In the genomic region with DNA sequence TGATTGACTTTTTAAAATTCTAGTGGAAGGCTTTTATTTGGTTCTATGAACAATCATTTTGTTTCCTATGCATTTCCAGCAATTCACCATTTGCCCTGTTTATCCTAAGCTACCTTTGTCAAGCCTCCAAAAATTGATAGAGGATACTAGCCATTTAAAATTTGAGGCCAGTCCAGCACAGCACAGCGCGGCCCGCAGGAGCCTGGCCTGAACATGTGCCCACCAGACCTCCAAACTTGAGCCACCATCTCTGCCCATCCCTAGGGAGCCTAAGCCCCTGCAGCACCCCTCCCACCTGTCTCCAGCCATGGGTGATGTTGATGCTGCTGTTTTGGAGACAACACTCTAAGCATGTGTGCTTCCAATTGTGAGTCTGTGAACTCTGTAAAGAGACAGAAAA, we compare ENCODE assay signal across 23 cellular contexts. TPM values are rescaled to one million over a fixed set of nuclear protein-coding genes. Genes with fewer than 3 reads are reported as not detected.
DNase-seq lines count a peak whose midpoint lies in the region; ATAC-seq and TF ChIP-seq lines count a peak whose summit lies in the region.
"Had no signal": no experiment of that assay in that cellular context is flagged by ENCODE, and none has a peak within 500 bp of the region (broad histone marks: within the 10 kb centered on the region; RNA-seq: fewer than 3 reads in every experiment).

No MANE protein-coding gene starts in this region.

- H3K4me1 ChIP-seq in endodermal cell (ENCODE audit: control insufficient read depth, insufficient read depth, low read length) (no peaks in the 10 kb centered on the region), neuronal stem cell (ENCODE audit: control insufficient read depth in 2 of 2, insufficient read depth in 1 of 2, low read depth in 1 of 2, low read length in 2 of 2) (no peaks in the 10 kb centered on the region), left lung (no peaks in the 10 kb centered on the region)
- H3K4me1 ChIP-seq: BE2C, BLaER1 had no signal

- DNase-seq in endodermal cell, result no peak
- no peak for DNase-seq in neuronal stem cell (ENCODE audit: low spot score)
- DNase-seq in left lung, result no peak
- DNase-seq in activated CD4-positive, alpha-beta T cell treated with anti-CD3 and anti-CD28 coated beads, Interleukin-2, amount 10 ng/mL, durations not matched to agents 7 days and 5 days, result no peak
- DNase-seq: 8988T; ACHN; BE2C; C1 segment of cervical spinal cord; CD4-positive, alpha-beta memory T cell; CD4-positive, CD25-positive, alpha-beta regulatory T cell; CD8-positive, alpha-beta memory T cell; COR-L47; DMS 273 treated with DMSO at 0.1 percent for 48 hours; DMS153; DMS53; DMS79; DND-41; EL; GDM1 had no signal

- H3K27me3 ChIP-seq in endodermal cell (ENCODE audit: control insufficient read depth, insufficient read depth, low read length, poor library complexity, severe bottlenecking) (no peaks in the 10 kb centered on the region), neuronal stem cell (ENCODE audit: control insufficient read depth in 3 of 3, insufficient read depth in 3 of 3, low read depth in 1 of 3, low read length in 3 of 3) (peaks cover 0 to 2% (median 0%) of the 10 kb centered on the region in 3 experiments), left lung (peaks cover 0 to 6% of the 10 kb centered on the region in 2 donors)
- H3K27me3 ChIP-seq: BE2C, BLaER1 had no signal

- H3K4me3 Mint-ChIP-seq in endodermal cell, result no peak overlapping the region
- no peak overlapping the region for H3K4me3 Mint-ChIP-seq in activated CD4-positive, alpha-beta T cell treated with anti-CD3 and anti-CD28 coated beads, Interleukin-2, amount 10 ng/mL, durations not matched to agents 7 days and 5 days
- H3K4me3 Mint-ChIP-seq: CD14-positive monocyte; CD4-positive, alpha-beta memory T cell; CD4-positive, CD25-positive, alpha-beta regulatory T cell; CD8-positive, alpha-beta memory T cell had no signal

- no peak overlapping the region for H3K4me2 ChIP-seq in neuronal stem cell (ENCODE audit: insufficient read depth, low read length, poor library complexity, severe bottlenecking)
- H3K4me2 ChIP-seq: BLaER1 had no signal

- H3K9me3 ChIP-seq in endodermal cell (ENCODE audit: control insufficient read depth, low read length) (peaks cover 54% of the 10 kb centered on the region), neuronal stem cell (replicated peaks in 1 of 2; ENCODE audit: control insufficient read depth in 2 of 2, insufficient read depth in 1 of 2, low read depth in 1 of 2, low read length in 2 of 2) (peaks cover 13 to 21% of the 10 kb centered on the region in 2 donors), left lung (peaks cover 0 to 49% of the 10 kb centered on the region in 2 donors)

- CTCF ChIA-PET in activated CD4-positive, alpha-beta T cell treated with anti-CD3 and anti-CD28 coated beads, Interleukin-2, amount 10 ng/mL, durations not matched to agents 7 days and 5 days (lab: Charles Lee), result no interaction called here

- H3K4me3 ChIP-seq in endodermal cell (ENCODE audit: low read length) (peak overlapping the region; percentile 20), neuronal stem cell (ENCODE audit: low read length in 2 of 2) (peak overlapping the region in 1 of 2 donors; percentile 1), left lung (no peak overlapping the region)
- H3K4me3 ChIP-seq: BLaER1, GM12878 had no signal

- no peak overlapping the region for H3K4ac ChIP-seq in neuronal stem cell (ENCODE audit: low read length)

- no peak overlapping the region for H4K91ac ChIP-seq in neuronal stem cell (ENCODE audit: low read depth, low read length, poor library complexity)

- peaks cover 10% of the 10 kb centered on the region for H3K27me3 Mint-ChIP-seq in endodermal cell (ENCODE audit: insufficient read depth)
- H3K27me3 Mint-ChIP-seq in activated CD4-positive, alpha-beta T cell treated with anti-CD3 and anti-CD28 coated beads, Interleukin-2, amount 10 ng/mL, durations not matched to agents 7 days and 5 days, result peaks cover 20% of the 10 kb centered on the region

- H3K36me3 Mint-ChIP-seq in endodermal cell (ENCODE audit: low read depth), result peaks cover 5% of the 10 kb centered on the region
- peaks cover 2% of the 10 kb centered on the region for H3K36me3 Mint-ChIP-seq in activated CD4-positive, alpha-beta T cell treated with anti-CD3 and anti-CD28 coated beads, Interleukin-2, amount 10 ng/mL, durations not matched to agents 7 days and 5 days (ENCODE audit: low read depth)

- H3K23ac ChIP-seq in neuronal stem cell (ENCODE audit: low read depth, low read length, poor library complexity), result no peak overlapping the region

- ATAC-seq in HG02870 (IDR thresholded peaks at IDR 0.05; ENCODE audit: unreplicated experiment) (no peak), left lung (no peak)
- ATAC-seq: GM12878 had no signal

- no peak overlapping the region for H2AK5ac ChIP-seq in neuronal stem cell (ENCODE audit: low read depth, low read length)

- no peak overlapping the region for H4K8ac ChIP-seq in neuronal stem cell (ENCODE audit: low read depth, low read length)

- no peaks in the 10 kb centered on the region for H3K4me1 Mint-ChIP-seq in endodermal cell
- no peaks in the 10 kb centered on the region for H3K4me1 Mint-ChIP-seq in activated CD4-positive, alpha-beta T cell treated with anti-CD3 and anti-CD28 coated beads, Interleukin-2, amount 10 ng/mL, durations not matched to agents 7 days and 5 days
- H3K4me1 Mint-ChIP-seq: CD14-positive monocyte; CD4-positive, alpha-beta memory T cell; CD4-positive, CD25-positive, alpha-beta regulatory T cell; CD8-positive, alpha-beta memory T cell had no signal

- POLR2A ChIA-PET in activated CD4-positive, alpha-beta T cell treated with anti-CD3 and anti-CD28 coated beads, Interleukin-2, amount 10 ng/mL, durations not matched to agents 7 days and 5 days (lab: Charles Lee), result interaction anchor here (0.5 kb wide), 1 partner anchor 634 kb away, joined by 5 read pairs; no protein-coding TSS in a partner anchor

- peaks cover 90% of the 10 kb centered on the region for H3K9me3 Mint-ChIP-seq in endodermal cell
- peaks cover 34% of the 10 kb centered on the region for H3K9me3 Mint-ChIP-seq in activated CD4-positive, alpha-beta T cell treated with anti-CD3 and anti-CD28 coated beads, Interleukin-2, amount 10 ng/mL, durations not matched to agents 7 days and 5 days

- H2BK12ac ChIP-seq in neuronal stem cell (ENCODE audit: low read length), result no peak overlapping the region

- no peak overlapping the region for H2BK120ac ChIP-seq in neuronal stem cell (ENCODE audit: low read depth, low read length)

- H3K9ac ChIP-seq in endodermal cell (ENCODE audit: extremely low read depth, low read length, poor library complexity, severe bottlenecking) (no peak overlapping the region), neuronal stem cell (ENCODE audit: low read depth, low read length, poor library complexity) (no peak overlapping the region)
- H3K9ac ChIP-seq: BLaER1 had no signal

- no peak overlapping the region for H3K27ac ChIP-seq in endodermal cell (ENCODE audit: low read depth, low read length)
- no peak overlapping the region for H3K27ac ChIP-seq in neuronal stem cell (replicated peaks; ENCODE audit: low read length)
- no peak overlapping the region for H3K27ac ChIP-seq in left lung
- H3K27ac ChIP-seq: BLaER1 had no signal

- H3K27ac Mint-ChIP-seq in endodermal cell, result no peak overlapping the region
- H3K27ac Mint-ChIP-seq in activated CD4-positive, alpha-beta T cell treated with anti-CD3 and anti-CD28 coated beads, Interleukin-2, amount 10 ng/mL, durations not matched to agents 7 days and 5 days, result no peak overlapping the region
- H3K27ac Mint-ChIP-seq: CD14-positive monocyte; CD4-positive, alpha-beta memory T cell; CD4-positive, CD25-positive, alpha-beta regulatory T cell; CD8-positive, alpha-beta memory T cell had no signal

- H3K14ac ChIP-seq in neuronal stem cell (ENCODE audit: low read length), result peak overlapping the region; percentile 21

- H3K18ac ChIP-seq in neuronal stem cell (ENCODE audit: low read length), result no peak overlapping the region

- no peaks in the 10 kb centered on the region for H3K79me1 ChIP-seq in neuronal stem cell (ENCODE audit: low read depth, low read length)

- H3K36me3 ChIP-seq in endodermal cell (ENCODE audit: control insufficient read depth, insufficient read depth, low read length) (no peaks in the 10 kb centered on the region), neuronal stem cell (replicated peaks in 1 of 2; ENCODE audit: control insufficient read depth in 2 of 2, insufficient read depth in 2 of 2, low read length in 2 of 2) (no peaks in the 10 kb centered on the region), left lung (no peaks in the 10 kb centered on the region)
- H3K36me3 ChIP-seq: BE2C, BLaER1 had no signal

- no peak overlapping the region for H2BK5ac ChIP-seq in neuronal stem cell (ENCODE audit: low read length)

- intact Hi-C loops in left lung (cut with DNase I), result no loop called here

- H2BK15ac ChIP-seq in neuronal stem cell (ENCODE audit: low read length), result no peak overlapping the region

- TF ChIP-seq CTCF in endodermal cell (conservative IDR thresholded peaks at IDR 0.05) (no peak), left lung (IDR thresholded peaks at IDR 0.05) (no peak)

- no peak overlapping the region for H2AFZ ChIP-seq in neuronal stem cell (ENCODE audit: low read length)

- 93 to 98% methylated on average over 3 of the region's 3 CpGs for WGBS in endodermal cell (ENCODE audit: insufficient coverage in 1 of 2, insufficient read length in 1 of 2), 2 experiments
- WGBS in neuronal stem cell (ENCODE audit: extremely low coverage in 2 of 2, insufficient read length in 2 of 2, insufficient replicate concordance in 1 of 2), 2 donors, result no CpG with 5 or more reads among the region's 3 CpGs

RNA-seq across cellular contexts. Expression of gene SPRYD7, which starts 57.5 kb away (rescaled TPM):
- total RNA-seq in endodermal cell (1 to 10 TPM; 2.0 to 5.6 TPM), left lung (10 to 100 TPM; 10.4 to 13.9 TPM)
- polyA plus RNA-seq in endodermal cell (2013, experiment 1 of 2), result 5.3 TPM
- 5.1 TPM for polyA plus RNA-seq in endodermal cell (2013, experiment 2 of 2)
- 5.5 TPM for polyA plus RNA-seq in neuronal stem cell (2013, experiment 1 of 2)
- 5.7 TPM for polyA plus RNA-seq in neuronal stem cell (2013, experiment 2 of 2)
- total RNA-seq in activated CD4-positive, alpha-beta T cell treated with anti-CD3 and anti-CD28 coated beads, Interleukin-2, amount 10 ng/mL, durations not matched to agents 7 days and 5 days, result 1 to 10 TPM; 2.6 to 2.7 TPM
